ENCODE assay signal across 15 cellular contexts in genomic region chr2:100018794-100019193, GRCh38.
DNase-seq lines count a peak whose midpoint lies in the region; TF ChIP-seq lines count a peak whose summit lies in the region.
"Had no signal": no experiment of that assay in that cellular context is flagged by ENCODE, and none has a peak within 500 bp of the region (broad histone marks: within the 10 kb centered on the region; RNA-seq: fewer than 3 reads in every experiment).

No MANE protein-coding gene starts in this region.

- H3K36me3 ChIP-seq in left ventricle myocardium inferior = no peaks in the 10 kb centered on the region
- H3K36me3 ChIP-seq: tibial nerve had no signal

- peaks cover 8% of the 10 kb centered on the region for H3K4me1 ChIP-seq in left ventricle myocardium inferior

- H3K4me1 Mint-ChIP-seq in activated naive CD4-positive, alpha-beta T cell treated with anti-CD3 and anti-CD28 coated beads for 36 hours (ENCODE audit: low read depth) = no peaks in the 10 kb centered on the region

- no peaks in the 10 kb centered on the region for H3K36me3 Mint-ChIP-seq in activated naive CD4-positive, alpha-beta T cell treated with anti-CD3 and anti-CD28 coated beads for 36 hours (ENCODE audit: low read depth)

- H3K4me3 Mint-ChIP-seq in activated naive CD4-positive, alpha-beta T cell treated with anti-CD3 and anti-CD28 coated beads for 36 hours = no peak overlapping the region

- no peaks in the 10 kb centered on the region for H3K9me3 ChIP-seq in left ventricle myocardium inferior (replicated peaks)
- H3K9me3 ChIP-seq: tibial nerve had no signal

- CTCF ChIA-PET in HEK293T (lab: Yijun Ruan, JAX) = no interaction called here
- CTCF ChIA-PET in activated naive CD4-positive, alpha-beta T cell treated with anti-CD3 and anti-CD28 coated beads for 36 hours (lab: Charles Lee) = no interaction called here

- H3K27me3 ChIP-seq in left ventricle myocardium inferior (ENCODE audit: low read depth) = no peaks in the 10 kb centered on the region
- H3K27me3 ChIP-seq: tibial nerve had no signal

- peak; percentile 64 for DNase-seq in A172 (ENCODE audit: low spot score)
- DNase-seq in HEK293T (ENCODE audit: extremely low spot score) = no peak
- DNase-seq in amniotic epithelial cell (ENCODE audit: low read depth) = peak; percentile 59
- peak; percentile 60 for DNase-seq in glomerular visceral epithelial cell (ENCODE audit: extremely low spot score)
- DNase-seq in caudate nucleus (lab: John Stamatoyannopoulos, UW) = no peak
- no peak for DNase-seq in activated naive CD4-positive, alpha-beta T cell treated with anti-CD3 and anti-CD28 coated beads for 36 hours
- no peak for DNase-seq in SIG-M5 (lab: John Stamatoyannopoulos, UW)
- no peak for DNase-seq in left ventricle myocardium inferior
- DNase-seq: activated CD8-positive, alpha-beta memory T cell treated with anti-CD3 and anti-CD28 coated beads for 24 hours; activated gamma-delta T cell; NCI-H1417 treated with DMSO at 0.1 percent for 48 hours; NCI-H524; stimulated activated CD4-positive, alpha-beta T cell treated with anti-CD3 and anti-CD28 coated beads, Interleukin-1b, Interleukin-23, amount 100 ng/mL, for 48 hours had no signal

- intact Hi-C loops in activated naive CD4-positive, alpha-beta T cell treated with anti-CD3 and anti-CD28 coated beads for 36 hours (cut with micrococcal nuclease) = no loop called here
- intact Hi-C loops in left ventricle myocardium inferior (cut with micrococcal nuclease) = no loop called here

- TF ChIP-seq CTCF in left ventricle myocardium inferior (IDR thresholded peaks at IDR 0.05; ENCODE audit: borderline replicate concordance) = no peak

- H3K27ac ChIP-seq in caudate nucleus (ENCODE audit: low read depth, low read length) (no peak overlapping the region), left ventricle myocardium inferior (replicated peaks) (no peak overlapping the region)
- H3K27ac ChIP-seq: tibial nerve had no signal

- no peaks in the 10 kb centered on the region for H3K27me3 Mint-ChIP-seq in activated naive CD4-positive, alpha-beta T cell treated with anti-CD3 and anti-CD28 coated beads for 36 hours (ENCODE audit: low read depth)

- POLR2A ChIA-PET in HEK293T (lab: Yijun Ruan, JAX) = interaction anchor here (1.4 kb wide), 1 partner anchor 14 kb away, joined by 3 read pairs; no protein-coding TSS in a partner anchor

- H3K9me3 Mint-ChIP-seq in activated naive CD4-positive, alpha-beta T cell treated with anti-CD3 and anti-CD28 coated beads for 36 hours = no peaks in the 10 kb centered on the region

- H3K4me3 ChIP-seq in left ventricle myocardium inferior = no peak overlapping the region
- H3K4me3 ChIP-seq: tibial nerve had no signal

- no peak overlapping the region for H3K27ac Mint-ChIP-seq in activated naive CD4-positive, alpha-beta T cell treated with anti-CD3 and anti-CD28 coated beads for 36 hours
- H3K27ac Mint-ChIP-seq: progenitor cell of endocrine pancreas had no signal

TF ChIP-seq in HEK293T, 16 proteins besides CTCF, POLR2A, EP300 and RAD21:
- TF ChIP-seq NFRKB (IDR thresholded peaks at IDR 0.05) (no peak), PKNOX1 (IDR thresholded peaks at IDR 0.05) (peak; percentile 61)

Comparison
In these comparisons a context has a peak if more than half of its experiments do, and no peak if none do; other contexts are left out.
1. DNase-seq: peak in A172 (single experiment), amniotic epithelial cell (single experiment) and glomerular visceral epithelial cell (single experiment); none in HEK293T (single experiment), caudate nucleus (0 of 61), activated naive CD4-positive, alpha-beta T cell treated with anti-CD3 and anti-CD28 coated beads for 36 hours (single experiment), SIG-M5 (single experiment) and left ventricle myocardium inferior (single experiment).